ENCODE assay signal across 9 cellular contexts in the genomic region with DNA sequence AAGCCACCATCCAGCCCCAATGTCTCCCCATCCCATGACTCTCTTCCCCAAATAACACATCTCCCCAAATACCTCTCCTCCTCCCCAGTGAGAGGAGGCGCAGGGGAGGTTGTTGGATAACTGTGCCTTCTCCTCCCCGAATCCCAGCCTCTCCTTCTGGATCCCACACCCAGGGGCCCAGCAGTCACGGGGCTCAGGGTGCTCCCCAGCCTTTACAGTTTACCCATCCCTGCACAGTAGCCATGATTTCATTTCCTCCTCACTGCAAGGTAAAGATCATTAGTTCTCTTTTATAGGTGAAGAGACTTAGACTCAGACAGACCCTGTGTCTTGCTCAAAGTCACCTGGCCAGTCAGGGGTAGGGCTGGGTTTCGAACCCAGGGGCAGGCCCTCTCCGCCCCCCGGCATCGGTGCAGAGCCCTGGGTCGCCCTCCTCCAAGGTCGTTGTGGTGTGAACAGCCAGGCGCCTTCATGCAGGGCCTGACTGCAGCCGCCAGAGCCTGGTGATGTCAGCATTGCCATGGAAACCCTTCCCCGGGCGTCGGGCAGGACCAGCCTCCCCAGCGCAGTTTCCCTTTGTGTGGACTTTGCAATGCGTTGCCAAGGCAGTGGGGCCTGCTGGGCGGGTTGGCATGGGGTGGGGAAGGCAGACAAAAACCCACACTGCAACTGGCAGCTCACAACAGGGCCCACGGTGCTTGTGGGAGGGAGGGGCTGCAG. TPM values are rescaled to one million over a fixed set of nuclear protein-coding genes. Genes with fewer than 3 reads are reported as not detected.
DNase-seq lines count a peak whose midpoint lies in the region; ATAC-seq, FAIRE-seq and TF ChIP-seq lines count a peak whose summit lies in the region.
"Had no signal": no experiment of that assay in that cellular context is flagged by ENCODE, and none has a peak within 500 bp of the region (broad histone marks: within the 10 kb centered on the region; RNA-seq: fewer than 3 reads in every experiment).

No MANE protein-coding gene starts in this region.

- H3K36me3 ChIP-seq in trophoblast cell (ENCODE audit: control insufficient read depth in 1 of 2, insufficient read depth in 2 of 2, low read length in 2 of 2) = no peaks in the 10 kb centered on the region
- no peaks in the 10 kb centered on the region for H3K36me3 ChIP-seq in thyroid gland
- H3K36me3 ChIP-seq: gastrocnemius medialis had no signal

- H3K27ac Mint-ChIP-seq in T-helper 1 cell treated with Interleukin-12 subunit alpha and Interleukin-12 subunit beta and Interleukin-4 antibody, amounts not matched to agents 30 μg/mL and 1 μg/mL, for 36 hours = peak overlapping the region; percentile 96

- peak overlapping the region; percentile 5 for H3K4me2 ChIP-seq in trophoblast cell (ENCODE audit: low read length)

- no peaks in the 10 kb centered on the region for H3K9me3 Mint-ChIP-seq in T-helper 1 cell treated with Interleukin-12 subunit alpha and Interleukin-12 subunit beta and Interleukin-4 antibody, amounts not matched to agents 30 μg/mL and 1 μg/mL, for 36 hours

- no peak overlapping the region for H3K18ac ChIP-seq in trophoblast cell (ENCODE audit: low read length)

- FAIRE-seq in GM18507 (lab: Jason Lieb, UNC) = no peak

- H2BK5ac ChIP-seq in trophoblast cell (ENCODE audit: low read depth, low read length, poor library complexity) = no peak overlapping the region

- H3K36me3 Mint-ChIP-seq in T-helper 1 cell treated with Interleukin-12 subunit alpha and Interleukin-12 subunit beta and Interleukin-4 antibody, amounts not matched to agents 30 μg/mL and 1 μg/mL, for 36 hours (ENCODE audit: low read depth) = no peaks in the 10 kb centered on the region

- H3K23ac ChIP-seq in trophoblast cell (ENCODE audit: low read length) = no peak overlapping the region

- peak in 1 of 2 donors; percentile 79 for TF ChIP-seq POLR2A in thyroid gland (IDR thresholded peaks at IDR 0.05)

- no peak overlapping the region for H3K9ac ChIP-seq in trophoblast cell (ENCODE audit: low read length)

- H3K9me3 ChIP-seq in trophoblast cell (ENCODE audit: insufficient read depth, low read depth, low read length) = no peaks in the 10 kb centered on the region
- H3K9me3 ChIP-seq in thyroid gland = no peaks in the 10 kb centered on the region
- H3K9me3 ChIP-seq: gastrocnemius medialis had no signal

- WGBS in trophoblast cell (ENCODE audit: extremely low coverage, insufficient coverage, insufficient read length) = no CpG with 5 or more reads among the region's 18 CpGs
- WGBS in thyroid gland, 2 donors = 22 to 30% methylated on average over 11 to 12 of the region's 18 CpGs

- H3K79me1 ChIP-seq in trophoblast cell (ENCODE audit: low read length) = peaks cover 4% of the 10 kb centered on the region

- no peak overlapping the region for H4K91ac ChIP-seq in trophoblast cell (ENCODE audit: low read depth, low read length)

- H3K79me2 ChIP-seq in trophoblast cell (ENCODE audit: control insufficient read depth, insufficient read depth, low read length, poor library complexity) = no peaks in the 10 kb centered on the region

- TF ChIP-seq CTCF in thyroid gland (IDR thresholded peaks at IDR 0.05) = peak in 1 of 6 experiments; percentile 22

- H3K27ac ChIP-seq in angular gyrus (ENCODE audit: low read depth, low read length) = peak overlapping the region; percentile 97
- H3K27ac ChIP-seq in trophoblast cell (ENCODE audit: low read depth, low read length) = no peak overlapping the region
- H3K27ac ChIP-seq in thyroid gland = peak overlapping the region; percentile 45 to 91 (median 82)

- H3K4me1 ChIP-seq in trophoblast cell (ENCODE audit: control insufficient read depth in 1 of 2, insufficient read depth in 2 of 2, low read length in 2 of 2) = peaks cover 14 to 22% of the 10 kb centered on the region in 2 experiments
- peaks cover 21 to 44% of the 10 kb centered on the region in 2 donors for H3K4me1 ChIP-seq in thyroid gland

- H3K14ac ChIP-seq in trophoblast cell (ENCODE audit: low read length) = no peak overlapping the region

- H2AFZ ChIP-seq in trophoblast cell (ENCODE audit: insufficient read depth, low read length, poor library complexity) = peak overlapping the region; percentile 19

- no peak overlapping the region for H3K4me3 ChIP-seq in trophoblast cell (ENCODE audit: low read depth, low read length)
- no peak overlapping the region for H3K4me3 ChIP-seq in thyroid gland (replicated peaks in 1 of 3)
- H3K4me3 ChIP-seq: gastrocnemius medialis had no signal

- H3K27me3 ChIP-seq in trophoblast cell (ENCODE audit: insufficient read depth, low read length) = no peaks in the 10 kb centered on the region
- H3K27me3 ChIP-seq in thyroid gland = no peaks in the 10 kb centered on the region
- H3K27me3 ChIP-seq: gastrocnemius medialis had no signal

- peaks cover 29% of the 10 kb centered on the region for H3K4me1 Mint-ChIP-seq in T-helper 1 cell treated with Interleukin-12 subunit alpha and Interleukin-12 subunit beta and Interleukin-4 antibody, amounts not matched to agents 30 μg/mL and 1 μg/mL, for 36 hours (ENCODE audit: low read depth)

- no peak overlapping the region for H3K4ac ChIP-seq in trophoblast cell (ENCODE audit: low read depth, low read length)

- ATAC-seq in Right ventricle myocardium superior (ENCODE audit: poor library complexity) (peak; percentile 90), HG03045 (IDR thresholded peaks at IDR 0.05; ENCODE audit: unreplicated experiment) (no peak)
- ATAC-seq: gastrocnemius medialis had no signal

- intact Hi-C loops in Right ventricle myocardium superior (cut with DNase I) (no loop called here), thyroid gland (cut with DNase I) (no loop called here)

- no peak overlapping the region for H4K8ac ChIP-seq in trophoblast cell (ENCODE audit: low read depth, low read length)

- no peak overlapping the region for H2BK120ac ChIP-seq in trophoblast cell (ENCODE audit: insufficient read depth, low read length, poor library complexity)

- DNase-seq in GM18507 (ENCODE audit: extremely low spot score, insufficient read length, low read depth) (peak; percentile 50), NCI-H128 (lab: John Stamatoyannopoulos, UW; ENCODE audit: unreplicated experiment) (peak; percentile 84), Right ventricle myocardium superior (peak; percentile 91), trophoblast cell (peak; percentile 69 to 82), thyroid gland (peak; percentile 94 to 96)

- H3K4me3 Mint-ChIP-seq in T-helper 1 cell treated with Interleukin-12 subunit alpha and Interleukin-12 subunit beta and Interleukin-4 antibody, amounts not matched to agents 30 μg/mL and 1 μg/mL, for 36 hours = peak overlapping the region; percentile 78

- no peak overlapping the region for H4K12ac ChIP-seq in trophoblast cell (ENCODE audit: low read depth, low read length)

- H3K27me3 Mint-ChIP-seq in T-helper 1 cell treated with Interleukin-12 subunit alpha and Interleukin-12 subunit beta and Interleukin-4 antibody, amounts not matched to agents 30 μg/mL and 1 μg/mL, for 36 hours (ENCODE audit: low read depth) = peaks cover 4% of the 10 kb centered on the region

- H2BK12ac ChIP-seq in trophoblast cell (ENCODE audit: low read length) = peak overlapping the region; percentile 15

- peak overlapping the region; percentile 26 for H2AK5ac ChIP-seq in trophoblast cell (ENCODE audit: low read length)

RNA-seq across cellular contexts. Expression of gene TOB1, which starts 53.3 kb away (rescaled TPM):
- total RNA-seq in Right ventricle myocardium superior (83.8 TPM), thyroid gland (10 to 100 TPM; 28.1 to 46.4 (median 31.1) TPM)
- 25.0 and 26.0 TPM in 2 replicates for polyA plus RNA-seq in trophoblast cell (2013)
